ENCODE assay signal across 8 cellular contexts in genomic region chr6:119147101-119148053, GRCh38.
A peak's percentile ranks its signal among the peaks of the same experiment; 100 is the strongest.
DNase-seq lines count a peak whose midpoint lies in the region; ATAC-seq and TF ChIP-seq lines count a peak whose summit lies in the region.

No MANE protein-coding gene starts in this region.

- peaks cover 16% of the 10 kb centered on the region for H3K4me1 Mint-ChIP-seq in CD4-positive, alpha-beta T cell (ENCODE audit: low read depth)

- no peak for TF ChIP-seq CTCF in VCaP (conservative IDR thresholded peaks at IDR 0.05)
- no peak for TF ChIP-seq CTCF in retinal pigment epithelial cell (conservative IDR thresholded peaks at IDR 0.05; ENCODE audit: low read depth, low read length)
- no peak for TF ChIP-seq CTCF in CD4-positive, alpha-beta T cell (IDR thresholded peaks at IDR 0.05)

- CTCF ChIA-PET in CD4-positive, alpha-beta T cell (lab: Charles Lee), result no interaction called here

- no peaks in the 10 kb centered on the region for H3K9me3 ChIP-seq in esophagus (ENCODE audit: control insufficient read depth in 2 of 2, insufficient read depth in 1 of 2, low read depth in 1 of 2, low read length in 1 of 2)
- no peaks in the 10 kb centered on the region for H3K9me3 ChIP-seq in CD4-positive, alpha-beta T cell (ENCODE audit: control insufficient read depth, low read length)

- peak; percentile 24 for DNase-seq in GDM1 (lab: John Stamatoyannopoulos, UW)
- peak; percentile 96 for DNase-seq in HS-27A (ENCODE audit: low read depth)
- DNase-seq in retinal pigment epithelial cell (ENCODE audit: low read depth), result peak; percentile 86
- no peak for DNase-seq in NCI-H82 treated with DMSO at 0.1 percent for 48 hours (lab: John Stamatoyannopoulos, UW; ENCODE audit: unreplicated experiment)
- DNase-seq in CD4-positive, alpha-beta T cell, result no peak

- no peaks in the 10 kb centered on the region for H3K9me3 Mint-ChIP-seq in CD4-positive, alpha-beta T cell

- H3K4me1 ChIP-seq in esophagus (ENCODE audit: control insufficient read depth in 2 of 2, insufficient read depth in 2 of 2, low read length in 1 of 2), result peaks cover 0 to 2% of the 10 kb centered on the region in 2 donors

- no peak overlapping the region for H3K27ac Mint-ChIP-seq in CD4-positive, alpha-beta T cell

- intact Hi-C loops in CD4-positive, alpha-beta T cell (cut with DNase I, micrococcal nuclease), result no loop called here

- H3K27me3 ChIP-seq in esophagus (ENCODE audit: control insufficient read depth in 1 of 2, insufficient read depth in 2 of 2, low read length in 2 of 2), result no peaks in the 10 kb centered on the region
- H3K27me3 ChIP-seq in CD4-positive, alpha-beta T cell (ENCODE audit: control insufficient read depth, insufficient read depth, low read length), result no peaks in the 10 kb centered on the region

- no peaks in the 10 kb centered on the region for H3K36me3 Mint-ChIP-seq in CD4-positive, alpha-beta T cell (ENCODE audit: low read depth)

- WGBS in esophagus, 2 donors, result 27 to 37% methylated on average over 6 of the region's 6 CpGs

- H3K4me3 ChIP-seq in esophagus (ENCODE audit: low read depth in 1 of 2, low read length in 2 of 2), result no peak overlapping the region
- no peak overlapping the region for H3K4me3 ChIP-seq in retinal pigment epithelial cell (ENCODE audit: low read length)

- no peak overlapping the region for H3K4me3 Mint-ChIP-seq in CD4-positive, alpha-beta T cell

- POLR2A ChIA-PET in CD4-positive, alpha-beta T cell (lab: Charles Lee), result no interaction called here

- peak overlapping the region; percentile 83 for H3K27ac ChIP-seq in VCaP
- H3K27ac ChIP-seq in esophagus (ENCODE audit: low read depth in 2 of 2, low read length in 1 of 2), result peak overlapping the region; percentile 11 to 55
- H3K27ac ChIP-seq in CD4-positive, alpha-beta T cell (ENCODE audit: low read depth, low read length), result no peak overlapping the region

- no peaks in the 10 kb centered on the region for H3K27me3 Mint-ChIP-seq in CD4-positive, alpha-beta T cell

- H3K36me3 ChIP-seq in esophagus (ENCODE audit: control insufficient read depth in 2 of 2, insufficient read depth in 2 of 2, low read length in 1 of 2), result no peaks in the 10 kb centered on the region

- ATAC-seq in GM21447 (IDR thresholded peaks at IDR 0.05; ENCODE audit: unreplicated experiment), result peak; percentile 99
- ATAC-seq in CD4-positive, alpha-beta T cell (ENCODE audit: poor library complexity), result no peak

Comparison
In these comparisons a context has a peak if more than half of its experiments do, and no peak if none do; other contexts are left out.
1. DNase-seq: peak in GDM1 (single experiment), HS-27A (single experiment) and retinal pigment epithelial cell (single experiment); none in NCI-H82 treated with DMSO at 0.1 percent for 48 hours (single experiment) and CD4-positive, alpha-beta T cell (0 of 10).